1 cellular context compared by ENCODE assay signal in the genomic region with DNA sequence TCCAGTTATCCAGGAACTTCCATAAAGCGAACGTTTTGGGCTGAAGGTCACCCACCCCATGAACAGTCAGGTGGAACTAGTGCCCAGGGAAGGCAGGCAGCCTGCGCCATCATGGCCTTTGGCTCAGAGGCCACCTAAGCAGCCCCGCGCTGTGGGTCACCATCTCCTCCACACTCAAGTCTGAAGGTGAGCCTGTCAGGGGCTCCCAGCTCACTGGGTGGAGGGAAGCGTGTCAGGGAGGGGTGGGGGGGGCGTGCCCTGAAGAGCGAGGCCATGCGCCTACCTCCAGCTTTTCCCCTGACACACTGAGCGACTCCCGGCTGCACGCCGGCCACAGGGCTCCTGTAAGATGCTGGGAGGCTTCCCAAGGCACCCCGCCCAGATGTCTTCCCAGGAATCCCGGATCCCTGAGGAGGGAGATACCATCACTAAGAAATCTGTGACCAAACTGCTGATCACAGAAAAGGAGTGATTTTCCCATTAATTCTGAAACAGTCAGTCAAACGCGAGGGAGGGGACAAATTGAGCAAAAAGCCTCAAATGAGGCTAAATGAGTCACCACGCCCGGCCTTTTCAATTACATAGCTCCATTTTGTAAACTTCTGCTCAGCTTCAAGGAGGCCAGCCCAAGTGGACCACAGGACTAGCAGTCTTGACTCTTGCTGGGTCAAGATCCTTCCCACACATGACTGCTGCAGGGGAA.
TF ChIP-seq lines count a peak whose summit lies in the region.

No MANE protein-coding gene starts in this region.

TF ChIP-seq in WTC11, 78 proteins besides CTCF, POLR2A, EP300 and RAD21 (continued from another document):
- TF ChIP-seq ATF3 (CRISPR knock-in tag; conservative IDR thresholded peaks at IDR 0.05) (no peak), SMAD3 (CRISPR knock-in tag; IDR thresholded peaks at IDR 0.05; ENCODE audit: borderline replicate concordance) (no peak), PRDM15 (CRISPR knock-in tag; IDR thresholded peaks at IDR 0.05) (no peak), NR1H2 (CRISPR knock-in tag; IDR thresholded peaks at IDR 0.05) (no peak), EMX1 (CRISPR knock-in tag; IDR thresholded peaks at IDR 0.05) (no peak), KAT7 (CRISPR knock-in tag; IDR thresholded peaks at IDR 0.05; ENCODE audit: borderline replicate concordance) (no peak), ZNF671 (CRISPR knock-in tag; IDR thresholded peaks at IDR 0.05) (no peak), ATF2 (CRISPR knock-in tag; IDR thresholded peaks at IDR 0.05; ENCODE audit: borderline replicate concordance, low read depth) (no peak), ELF4 (CRISPR knock-in tag; IDR thresholded peaks at IDR 0.05; ENCODE audit: low read depth) (no peak), CREB1 (CRISPR knock-in tag; IDR thresholded peaks at IDR 0.05) (no peak), TP53 (CRISPR knock-in tag; IDR thresholded peaks at IDR 0.05) (no peak), ZNF263 (CRISPR knock-in tag; IDR thresholded peaks at IDR 0.05; ENCODE audit: low read depth) (no peak), CDX4 (CRISPR knock-in tag; IDR thresholded peaks at IDR 0.05; ENCODE audit: borderline replicate concordance) (no peak), ZNF423 (CRISPR knock-in tag; IDR thresholded peaks at IDR 0.05) (no peak), SMAD4 (CRISPR knock-in tag; IDR thresholded peaks at IDR 0.05) (no peak), TEAD1 (CRISPR knock-in tag; IDR thresholded peaks at IDR 0.05) (no peak)
- TF ChIP-seq, protein P1, sequence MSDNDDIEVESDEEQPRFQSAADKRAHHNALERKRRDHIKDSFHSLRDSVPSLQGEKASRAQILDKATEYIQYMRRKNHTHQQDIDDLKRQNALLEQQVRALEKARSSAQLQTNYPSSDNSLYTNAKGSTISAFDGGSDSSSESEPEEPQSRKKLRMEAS (CRISPR knock-in tag; IDR thresholded peaks at IDR 0.05): no peak
- TF ChIP-seq, protein P2, sequence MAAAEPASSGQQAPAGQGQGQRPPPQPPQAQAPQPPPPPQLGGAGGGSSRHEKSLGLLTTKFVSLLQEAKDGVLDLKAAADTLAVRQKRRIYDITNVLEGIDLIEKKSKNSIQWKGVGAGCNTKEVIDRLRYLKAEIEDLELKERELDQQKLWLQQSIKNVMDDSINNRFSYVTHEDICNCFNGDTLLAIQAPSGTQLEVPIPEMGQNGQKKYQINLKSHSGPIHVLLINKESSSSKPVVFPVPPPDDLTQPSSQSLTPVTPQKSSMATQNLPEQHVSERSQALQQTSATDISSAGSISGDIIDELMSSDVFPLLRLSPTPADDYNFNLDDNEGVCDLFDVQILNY (CRISPR knock-in tag; IDR thresholded peaks at IDR 0.05): no peak
- TF ChIP-seq, protein P3, sequence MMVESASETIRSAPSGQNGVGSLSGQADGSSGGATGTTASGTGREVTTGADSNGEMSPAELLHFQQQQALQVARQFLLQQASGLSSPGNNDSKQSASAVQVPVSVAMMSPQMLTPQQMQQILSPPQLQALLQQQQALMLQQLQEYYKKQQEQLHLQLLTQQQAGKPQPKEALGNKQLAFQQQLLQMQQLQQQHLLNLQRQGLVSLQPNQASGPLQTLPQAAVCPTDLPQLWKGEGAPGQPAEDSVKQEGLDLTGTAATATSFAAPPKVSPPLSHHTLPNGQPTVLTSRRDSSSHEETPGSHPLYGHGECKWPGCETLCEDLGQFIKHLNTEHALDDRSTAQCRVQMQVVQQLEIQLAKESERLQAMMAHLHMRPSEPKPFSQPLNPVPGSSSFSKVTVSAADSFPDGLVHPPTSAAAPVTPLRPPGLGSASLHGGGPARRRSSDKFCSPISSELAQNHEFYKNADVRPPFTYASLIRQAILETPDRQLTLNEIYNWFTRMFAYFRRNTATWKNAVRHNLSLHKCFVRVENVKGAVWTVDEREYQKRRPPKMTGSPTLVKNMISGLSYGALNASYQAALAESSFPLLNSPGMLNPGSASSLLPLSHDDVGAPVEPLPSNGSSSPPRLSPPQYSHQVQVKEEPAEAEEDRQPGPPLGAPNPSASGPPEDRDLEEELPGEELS (CRISPR knock-in tag; IDR thresholded peaks at IDR 0.05): no peak
TF ChIP-seq in WTC11: peak in this region for 0.
